28 cellular contexts compared by ENCODE assay signal in the genomic region with DNA sequence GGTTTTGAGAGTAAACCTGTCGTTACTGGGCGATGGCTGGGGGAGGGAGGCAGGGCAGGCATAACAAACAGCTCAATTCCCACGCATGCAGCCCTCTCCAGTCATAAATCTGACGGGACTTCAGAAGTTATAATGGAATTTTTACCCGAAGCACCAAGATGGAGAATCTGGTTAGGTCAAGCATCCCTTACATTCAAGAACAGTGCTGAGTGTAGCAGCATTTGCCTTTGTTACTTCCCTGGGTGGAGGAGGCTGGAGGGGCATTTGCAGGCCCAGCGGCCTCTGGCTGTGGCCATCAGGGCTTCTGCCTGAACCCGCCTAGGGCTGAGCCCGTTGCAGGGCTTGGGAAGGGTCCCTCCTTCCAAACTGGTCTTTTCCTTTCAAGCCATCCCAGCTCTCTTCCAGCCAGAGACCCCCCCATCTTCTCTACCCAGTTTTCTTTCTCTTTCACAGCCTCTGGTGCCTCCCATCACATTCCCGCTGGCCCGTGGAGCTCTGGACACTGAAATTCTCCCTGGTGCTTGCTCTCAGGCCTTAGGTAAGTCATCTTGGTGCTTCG.
"Had no signal": no experiment of that assay in that cellular context is flagged by ENCODE, and none has a peak within 500 bp of the region (broad histone marks: within the 10 kb centered on the region; RNA-seq: fewer than 3 reads in every experiment).

No MANE protein-coding gene starts in this region.

- H3K4me3 ChIP-seq: ascending aorta, body of pancreas, SK-N-MC had no signal

- H3K9ac ChIP-seq: KMS-11 had no signal

- H3K36me3 Mint-ChIP-seq: activated CD8-positive, alpha-beta memory T cell treated with anti-CD3 and anti-CD28 coated beads, Interleukin-2, amount 10 ng/mL, durations not matched to agents 7 days and 5 days; activated naive CD4-positive, alpha-beta T cell treated with anti-CD3 and anti-CD28 coated beads, Interleukin-2, amount 50 U/mL, for 72 hours had no signal

- H3K27ac ChIP-seq: ascending aorta, body of pancreas, KMS-11, SK-N-MC had no signal

- ATAC-seq: activated CD8-positive, alpha-beta memory T cell treated with anti-CD3 and anti-CD28 coated beads, Interleukin-2, amount 10 ng/mL, durations not matched to agents 7 days and 5 days; activated naive CD4-positive, alpha-beta T cell treated with anti-CD3 and anti-CD28 coated beads, Interleukin-2, amount 50 U/mL, for 72 hours; activated naive CD8-positive, alpha-beta T cell treated with anti-CD3 and anti-CD28 coated beads, Interleukin-2, amount 50 U/mL, for 24 hours; Panc1; Right ventricle myocardium inferior; T-cell had no signal

- H3K4me3 Mint-ChIP-seq: activated B cell treated with CpG ODN at 0.5 μM for 24 hours; activated CD4-positive, alpha-beta T cell treated with anti-CD3 and anti-CD28 coated beads, Interleukin-2, amount 10 ng/mL, durations not matched to agents 24 days and 14 days; activated CD8-positive, alpha-beta memory T cell treated with anti-CD3 and anti-CD28 coated beads, Interleukin-2, amount 10 ng/mL, durations not matched to agents 7 days and 5 days; activated naive CD8-positive, alpha-beta T cell treated with anti-CD3 and anti-CD28 coated beads, Interleukin-2, amount 50 U/mL, for 24 hours; activated T-cell treated with anti-CD3 and anti-CD28 coated beads, Interleukin-2, amount 50 U/mL, for 24 hours; activated T-helper 1 cell treated with anti-CD3 and anti-CD28 coated beads, Interleukin-12 subunit alpha, Interleukin-12 subunit beta, Interleukin-2, Interleukin-4 antibody, amounts not matched to agents 30 ng/mL and 10 ng/mL and 1 ng/mL, durations not matched to agents 14 hours and 24 hours and 36 hours; T-cell had no signal

- H3K36me3 ChIP-seq: ascending aorta had no signal

- H3K4me1 Mint-ChIP-seq: activated B cell treated with CpG ODN at 0.5 μM for 24 hours; activated CD4-positive, alpha-beta T cell treated with anti-CD3 and anti-CD28 coated beads, Interleukin-2, amount 10 ng/mL, durations not matched to agents 24 days and 14 days; activated CD8-positive, alpha-beta memory T cell treated with anti-CD3 and anti-CD28 coated beads, Interleukin-2, amount 10 ng/mL, durations not matched to agents 7 days and 5 days; activated naive CD8-positive, alpha-beta T cell treated with anti-CD3 and anti-CD28 coated beads, Interleukin-2, amount 50 U/mL, for 24 hours; T-cell had no signal

- H3K9me3 Mint-ChIP-seq: activated B cell treated with CpG ODN at 0.5 μM for 24 hours; activated CD4-positive, alpha-beta T cell treated with anti-CD3 and anti-CD28 coated beads, Interleukin-2, amount 10 ng/mL, durations not matched to agents 24 days and 14 days; activated naive CD8-positive, alpha-beta T cell treated with anti-CD3 and anti-CD28 coated beads, Interleukin-2, amount 50 U/mL, for 24 hours; activated T-cell treated with anti-CD3 and anti-CD28 coated beads, Interleukin-2, amount 50 U/mL, for 24 hours; activated T-helper 1 cell treated with anti-CD3 and anti-CD28 coated beads, Interleukin-12 subunit alpha, Interleukin-12 subunit beta, Interleukin-2, Interleukin-4 antibody, amounts not matched to agents 30 ng/mL and 10 ng/mL and 1 ng/mL, durations not matched to agents 14 hours and 24 hours and 36 hours; T-cell had no signal

- H3K27me3 ChIP-seq: ascending aorta had no signal

- H3K27ac Mint-ChIP-seq: activated B cell treated with CpG ODN at 0.5 μM for 24 hours; activated CD4-positive, alpha-beta T cell treated with anti-CD3 and anti-CD28 coated beads, Interleukin-2, amount 10 ng/mL, durations not matched to agents 24 days and 14 days; activated CD8-positive, alpha-beta memory T cell treated with anti-CD3 and anti-CD28 coated beads, Interleukin-2, amount 10 ng/mL, durations not matched to agents 7 days and 5 days; activated naive CD8-positive, alpha-beta T cell treated with anti-CD3 and anti-CD28 coated beads, Interleukin-2, amount 50 U/mL, for 24 hours; activated T-cell treated with anti-CD3 and anti-CD28 coated beads, Interleukin-2, amount 50 U/mL, for 24 hours; activated T-helper 1 cell treated with anti-CD3 and anti-CD28 coated beads, Interleukin-12 subunit alpha, Interleukin-12 subunit beta, Interleukin-2, Interleukin-4 antibody, amounts not matched to agents 30 ng/mL and 10 ng/mL and 1 ng/mL, durations not matched to agents 14 hours and 24 hours and 36 hours; T-cell had no signal

- DNase-seq: activated B cell treated with CpG ODN at 0.5 μM for 24 hours; activated CD4-positive, alpha-beta T cell treated with anti-CD3 and anti-CD28 coated beads for 1 hour; activated CD4-positive, alpha-beta T cell treated with anti-CD3 and anti-CD28 coated beads, Interleukin-2, amount 10 ng/mL, durations not matched to agents 24 days and 14 days; activated CD4-positive, alpha-beta T cell treated with anti-CD3 and anti-CD28 coated beads, Interleukin-2, amount 50 U/mL, for 48 hours; activated CD8-positive, alpha-beta memory T cell treated with anti-CD3 and anti-CD28 coated beads, Interleukin-2, amount 10 ng/mL, durations not matched to agents 7 days and 5 days; activated effector memory CD4-positive, alpha-beta T cell treated with Interleukin-2 at 50 U/mL for 16 hours; activated naive CD4-positive, alpha-beta T cell; activated naive CD8-positive, alpha-beta T cell treated with anti-CD3 and anti-CD28 coated beads, Interleukin-2, amount 50 U/mL, for 24 hours; activated T-cell treated with anti-CD3 and anti-CD28 coated beads, Interleukin-2, amount 50 U/mL, for 24 hours; amniotic stem cell; body of pancreas; NCI-H1092; NCI-H1930; NCI-H2171; NCI-H526; NCI-H774; OCI-M1; RPMI8226; T-cell; T-helper 2 cell; T1000 had no signal

- H3K9me3 ChIP-seq: ascending aorta, body of pancreas had no signal

- H3K27me3 Mint-ChIP-seq: activated CD4-positive, alpha-beta T cell treated with anti-CD3 and anti-CD28 coated beads, Interleukin-2, amount 10 ng/mL, durations not matched to agents 24 days and 14 days; activated naive CD8-positive, alpha-beta T cell treated with anti-CD3 and anti-CD28 coated beads, Interleukin-2, amount 50 U/mL, for 24 hours; activated T-cell treated with anti-CD3 and anti-CD28 coated beads, Interleukin-2, amount 50 U/mL, for 24 hours; T-cell had no signal
